1 cellular context compared by ENCODE assay signal in genomic region chr7:131105803-131106680, GRCh38.
TF ChIP-seq lines count a peak whose summit lies in the region.

No MANE protein-coding gene starts in this region.

TF ChIP-seq in WTC11, 78 proteins besides CTCF, POLR2A, EP300 and RAD21 (continued from another document):
- no peak for TF ChIP-seq STAT6 (CRISPR knock-in tag; conservative IDR thresholded peaks at IDR 0.05; ENCODE audit: low read depth)
- no peak for TF ChIP-seq JUN (CRISPR knock-in tag; IDR thresholded peaks at IDR 0.05)
- 0 out of 2 replicates have a peak, but pooled peaks have one; percentile 6 for TF ChIP-seq NFYB (CRISPR knock-in tag; conservative IDR thresholded peaks at IDR 0.05; ENCODE audit: low read depth)
- no peak for TF ChIP-seq ZNF121 (CRISPR knock-in tag; IDR thresholded peaks at IDR 0.05)
- peak; percentile 77 for TF ChIP-seq USF2 (CRISPR knock-in tag; IDR thresholded peaks at IDR 0.05)
- peak; percentile 36 for TF ChIP-seq FOXP1 (CRISPR knock-in tag; IDR thresholded peaks at IDR 0.05; ENCODE audit: borderline replicate concordance)
- TF ChIP-seq FOXK1 (CRISPR knock-in tag; IDR thresholded peaks at IDR 0.05) = peak; percentile 66; the same call in 1 of the 2 replicates
- TF ChIP-seq ZNF232 (CRISPR knock-in tag; IDR thresholded peaks at IDR 0.05) = no peak
- TF ChIP-seq FOXP4 (CRISPR knock-in tag; IDR thresholded peaks at IDR 0.05) = 0 out of 2 replicates have a peak, but pooled peaks have one; percentile 57
- TF ChIP-seq JAZF1 (CRISPR knock-in tag; IDR thresholded peaks at IDR 0.05) = no peak
- TF ChIP-seq ETV6 (CRISPR knock-in tag; IDR thresholded peaks at IDR 0.05) = peak; percentile 21; the same call in 1 of the 2 replicates
- no peak for TF ChIP-seq E2F1 (CRISPR knock-in tag; IDR thresholded peaks at IDR 0.05)
- 0 out of 2 replicates have a peak, but pooled peaks have one; percentile 20 for TF ChIP-seq PRRX2 (CRISPR knock-in tag; IDR thresholded peaks at IDR 0.05)
- no peak for TF ChIP-seq ELF4 (CRISPR knock-in tag; IDR thresholded peaks at IDR 0.05; ENCODE audit: low read depth)
- TF ChIP-seq ZNF396 (CRISPR knock-in tag; IDR thresholded peaks at IDR 0.05; ENCODE audit: borderline replicate concordance) = no peak
- TF ChIP-seq ZNF281 (CRISPR knock-in tag; IDR thresholded peaks at IDR 0.05) = no peak
- no peak for TF ChIP-seq CREM (CRISPR knock-in tag; IDR thresholded peaks at IDR 0.05)
- TF ChIP-seq PREB (CRISPR knock-in tag; IDR thresholded peaks at IDR 0.05; ENCODE audit: borderline replicate concordance) = no peak
- TF ChIP-seq ZNF423 (CRISPR knock-in tag; IDR thresholded peaks at IDR 0.05) = no peak
- TF ChIP-seq ZNF532 (CRISPR knock-in tag; IDR thresholded peaks at IDR 0.05; ENCODE audit: borderline replicate concordance) = no peak
